ENCODE assay signal across 7 cellular contexts in genomic region chr7:131068604-131069021, GRCh38.
A peak's percentile ranks its signal among the peaks of the same experiment; 100 is the strongest.
DNase-seq lines count a peak whose midpoint lies in the region; FAIRE-seq and TF ChIP-seq lines count a peak whose summit lies in the region.

No MANE protein-coding gene starts in this region.

- no peak for DNase-seq in D721Med (ENCODE audit: insufficient read length, low spot score)
- DNase-seq in choroid plexus epithelial cell (ENCODE audit: low read depth), result peak; percentile 56
- DNase-seq in RPMI8226, result no peak
- no peak for DNase-seq in mucosa of gallbladder (ENCODE audit: low spot score)
- DNase-seq in NCI-H1417 treated with DMSO at 0.1 percent for 48 hours (lab: John Stamatoyannopoulos, UW), result no peak

- H3K79me2 ChIP-seq in Loucy (ENCODE audit: insufficient read depth, low read length) (no peaks in the 10 kb centered on the region), neural cell (replicated peaks; ENCODE audit: insufficient read depth, low read length) (no peaks in the 10 kb centered on the region)

- H3K9ac ChIP-seq in Loucy (ENCODE audit: low read depth, low read length, poor library complexity, severe bottlenecking) (no peak overlapping the region), neural cell (ENCODE audit: low read length) (no peak overlapping the region)

- no peaks in the 10 kb centered on the region for H3K36me3 ChIP-seq in Loucy (ENCODE audit: insufficient read depth, low read length)
- no peaks in the 10 kb centered on the region for H3K36me3 ChIP-seq in neural cell (ENCODE audit: insufficient read depth, low read length)

- no peak overlapping the region for H2AFZ ChIP-seq in Loucy (ENCODE audit: low read length)
- H2AFZ ChIP-seq in neural cell (ENCODE audit: low read depth, low read length), result no peak overlapping the region

- H3K4me3 ChIP-seq in Loucy (ENCODE audit: low read length, poor library complexity, severe bottlenecking) (no peak overlapping the region), choroid plexus epithelial cell (ENCODE audit: low read depth, low read length) (no peak overlapping the region), neural cell (ENCODE audit: low read length) (no peak overlapping the region)

- no peaks in the 10 kb centered on the region for H3F3A ChIP-seq in Loucy (ENCODE audit: low read depth)
- H3F3A ChIP-seq in neural cell (ENCODE audit: insufficient read depth, low read length, poor library complexity, severe bottlenecking), result no peaks in the 10 kb centered on the region

- FAIRE-seq in D721Med (lab: Jason Lieb, UNC), result no peak

- H4K20me1 ChIP-seq in Loucy (ENCODE audit: insufficient read depth, low read length, poor library complexity, severe bottlenecking) (no peaks in the 10 kb centered on the region), neural cell (ENCODE audit: insufficient read depth) (no peaks in the 10 kb centered on the region)

- H3K27ac ChIP-seq in neural cell (ENCODE audit: low read length), result no peak overlapping the region

- H3K4me1 ChIP-seq in Loucy (ENCODE audit: insufficient read depth, low read length, poor library complexity, severe bottlenecking), result peaks cover 2% of the 10 kb centered on the region

- H3K4me2 ChIP-seq in Loucy (ENCODE audit: low read depth, low read length, poor library complexity, severe bottlenecking) (no peak overlapping the region), neural cell (ENCODE audit: low read length) (no peak overlapping the region)

- no peaks in the 10 kb centered on the region for H3K9me3 ChIP-seq in Loucy (ENCODE audit: insufficient read depth, low read depth, low read length)
- no peaks in the 10 kb centered on the region for H3K9me3 ChIP-seq in neural cell (ENCODE audit: low read length)

- no peak for TF ChIP-seq RAD21 in neural cell (conservative IDR thresholded peaks at IDR 0.05)

- TF ChIP-seq EP300 in neural cell (conservative IDR thresholded peaks at IDR 0.05; ENCODE audit: poor library complexity, severe bottlenecking), result no peak

- peak; percentile 6 for TF ChIP-seq CTCF in D721Med (IDR thresholded peaks at IDR 0.05; ENCODE audit: insufficient read depth, missing control alignments)
- peak; percentile 32; the same call in 1 of the 2 replicates for TF ChIP-seq CTCF in Loucy (conservative IDR thresholded peaks at IDR 0.05; ENCODE audit: low read length)
- peak; percentile 55 for TF ChIP-seq CTCF in choroid plexus epithelial cell (conservative IDR thresholded peaks at IDR 0.05; ENCODE audit: low read depth, low read length)
- TF ChIP-seq CTCF in neural cell (IDR thresholded peaks at IDR 0.05; ENCODE audit: poor library complexity, severe bottlenecking), result peak; percentile 14

- H3K27me3 ChIP-seq in Loucy (ENCODE audit: insufficient read depth, low read length, poor library complexity, severe bottlenecking) (no peaks in the 10 kb centered on the region), neural cell (ENCODE audit: insufficient read depth, low read depth, low read length) (no peaks in the 10 kb centered on the region)

- no peaks in the 10 kb centered on the region for H3K9me2 ChIP-seq in Loucy (replicated peaks; ENCODE audit: low read depth, low read length)
- no peaks in the 10 kb centered on the region for H3K9me2 ChIP-seq in neural cell (ENCODE audit: insufficient read depth, low read length)

TF ChIP-seq in neural cell, 6 proteins besides CTCF, POLR2A, EP300 and RAD21:
- TF ChIP-seq REST (IDR thresholded peaks at IDR 0.05; ENCODE audit: borderline replicate concordance), result no peak
- TF ChIP-seq POLR2AphosphoS5 (IDR thresholded peaks at IDR 0.05), result no peak
- TF ChIP-seq SMC3 (conservative IDR thresholded peaks at IDR 0.05; ENCODE audit: poor library complexity), result no peak
- TF ChIP-seq EZH2 (IDR thresholded peaks at IDR 0.05; ENCODE audit: borderline replicate concordance, insufficient read depth, low read length, poor library complexity, severe bottlenecking), result no peak
- no peak for TF ChIP-seq MXI1 (conservative IDR thresholded peaks at IDR 0.05; ENCODE audit: poor library complexity, severe bottlenecking)
- TF ChIP-seq TAF1 (IDR thresholded peaks at IDR 0.05; ENCODE audit: low read depth), result no peak
